In genomic region chr2:202265467-202266277, GRCh38 we compare ENCODE assay signal across 8 cellular contexts. TPM values are rescaled to one million over a fixed set of nuclear protein-coding genes. Genes with fewer than 3 reads are reported as not detected.
A peak's percentile ranks its signal among the peaks of the same experiment; 100 is the strongest.
DNase-seq lines count a peak whose midpoint lies in the region; ATAC-seq and TF ChIP-seq lines count a peak whose summit lies in the region.

TSS of gene NOP58 (plus strand) at chr2:202265763. CDS start at chr2:202265942, 179 bp downstream.

- H3K9me3 ChIP-seq in PC-9 (ENCODE audit: insufficient read depth, low read depth) (no peaks in the 10 kb centered on the region), mucosa of rectum (ENCODE audit: control insufficient read depth in 2 of 2, low read length in 2 of 2) (no peaks in the 10 kb centered on the region)

- BruUV-seq in PC-9 (replicated peaks; lab: Mats Ljungman, UMichigan) = no TSS peak

- H3K9me2 ChIP-seq in PC-9 (ENCODE audit: insufficient read depth) = no peaks in the 10 kb centered on the region

- peaks cover 44% of the 10 kb centered on the region for H4K20me1 ChIP-seq in PC-9 (ENCODE audit: insufficient read depth)

- peaks cover 12% of the 10 kb centered on the region for H3F3A ChIP-seq in PC-9 (ENCODE audit: insufficient read depth, low read depth)

- peak within 1 kb of the TSS; percentile 83 for H3K4me2 ChIP-seq in PC-9

- H2AFZ ChIP-seq in PC-9 = peak within 1 kb of the TSS; percentile 99

- H3K36me3 ChIP-seq in PC-9 (ENCODE audit: low read depth) = no peaks in the 10 kb centered on the region
- H3K36me3 ChIP-seq in mucosa of rectum (ENCODE audit: control insufficient read depth in 2 of 2, insufficient read depth in 2 of 2, low read length in 2 of 2) = no peaks in the 10 kb centered on the region

- H3K27me3 ChIP-seq in PC-9 (ENCODE audit: insufficient read depth, low read depth) (no peaks in the 10 kb centered on the region), mucosa of rectum (ENCODE audit: control insufficient read depth in 2 of 2, insufficient read depth in 2 of 2, low read length in 2 of 2) (no peaks in the 10 kb centered on the region)

- ATAC-seq in GM21619 (IDR thresholded peaks at IDR 0.05; ENCODE audit: unreplicated experiment) = peak; percentile 85

- DNase-seq in DMS153 (lab: John Stamatoyannopoulos, UW) (peak; percentile 91), PC-9 (peak; percentile 82 to 86), erythroblast (lab: John Stamatoyannopoulos, UW) (peak; percentile 95 to 96)
- peak; percentile 95 for DNase-seq in Jurkat, Clone E6-1 (ENCODE audit: low read depth, low spot score)
- DNase-seq in activated T-cell treated with anti-CD3 and anti-CD28 coated beads, Interleukin-2, amount 50 U/mL, for 1 hour = peak; percentile 84
- peak; percentile 92 for DNase-seq in stimulated activated CD8-positive, alpha-beta memory T cell treated with anti-CD3 and anti-CD28 coated beads, Interleukin-4, amount 100 ng/mL, for 48 hours

- H3K79me2 ChIP-seq in PC-9 (ENCODE audit: low read depth) = peaks cover 58% of the 10 kb centered on the region

- CTCF ChIA-PET in PC-9 (lab: Charles Lee) = interaction anchor here (0.5 kb wide), 1 partner anchor 416 kb away, joined by 4 read pairs; no protein-coding TSS in a partner anchor

- H3K27ac ChIP-seq in PC-9 (peak within 1 kb of the TSS; percentile 95), mucosa of rectum (ENCODE audit: low read depth in 2 of 2, low read length in 2 of 2) (peak within 1 kb of the TSS; percentile 90 to 97)

- H3K9ac ChIP-seq in mucosa of rectum (ENCODE audit: low read depth in 1 of 2, low read length in 2 of 2) = peak within 1 kb of the TSS; percentile 87 to 92

- no peak for TF ChIP-seq CTCF in PC-9 (conservative IDR thresholded peaks at IDR 0.05)

- H3K4me1 ChIP-seq in PC-9 (replicated peaks; ENCODE audit: insufficient read depth) (0 out of 2 replicates have a peak, but pooled peaks cover 17% of the 10 kb centered on the region), mucosa of rectum (ENCODE audit: control insufficient read depth in 2 of 2, insufficient read depth in 2 of 2, low read length in 2 of 2) (peaks cover 6 to 14% of the 10 kb centered on the region in 2 donors)

- POLR2A ChIA-PET in PC-9 (lab: Charles Lee; ENCODE audit: unreplicated experiment) = interaction anchor here (0.6 kb wide), 1 partner anchor 80 kb away, joined by 7 read pairs; no protein-coding TSS in a partner anchor

- peak; percentile 98 for TF ChIP-seq POLR2A in erythroblast (IDR thresholded peaks at IDR 0.05; ENCODE audit: low read length)

- intact Hi-C loops in PC-9 (cut with micrococcal nuclease; ENCODE audit: unreplicated experiment) = loop anchor here (2.0 kb wide), 1 partner anchor 17 kb away; no protein-coding TSS in a partner anchor

- peak within 1 kb of the TSS; percentile 98 for H3K4me3 ChIP-seq in Jurkat, Clone E6-1 (ENCODE audit: low read length)
- H3K4me3 ChIP-seq in PC-9 (peak within 1 kb of the TSS; percentile 96), mucosa of rectum (ENCODE audit: low read length in 2 of 2) (peak within 1 kb of the TSS; percentile 83 to 91)

RNA-seq across cellular contexts. Expression of gene NOP58, which starts in this region (rescaled TPM):
- polyA plus RNA-seq in Jurkat, Clone E6-1 (2012; ENCODE audit: insufficient read depth, insufficient read length) = 144 TPM
- total RNA-seq in PC-9 (2021) = 38.2 and 48.5 TPM in 2 replicates

Comparison
In these comparisons a context has a peak if more than half of its experiments do, and no peak if none do; other contexts are left out.
1. Peak in every context shown above with its lines: DNase-seq, ATAC-seq, H3K4me3 ChIP-seq and H3K27ac ChIP-seq.